Comparison of ENCODE assay signal across 11 cellular contexts in genomic region chr6:148343028-148343374, GRCh38. TPM values are rescaled to one million over a fixed set of nuclear protein-coding genes. Genes with fewer than 3 reads are reported as not detected.
DNase-seq lines count a peak whose midpoint lies in the region; ATAC-seq and TF ChIP-seq lines count a peak whose summit lies in the region.
"Had no signal": no experiment of that assay in that cellular context is flagged by ENCODE, and none has a peak within 500 bp of the region (broad histone marks: within the 10 kb centered on the region; RNA-seq: fewer than 3 reads in every experiment).

No MANE protein-coding gene starts in this region.

- no peak overlapping the region for H3K27ac Mint-ChIP-seq in effector memory CD8-positive, alpha-beta T cell
- no peak overlapping the region for H3K27ac Mint-ChIP-seq in natural killer cell treated with Interleukin-12 subunit alpha and Interleukin-12 subunit beta and Interleukin-15 and Interleukin-18, amount 100 ng/mL, for 72 hours
- H3K27ac Mint-ChIP-seq: stimulated activated naive CD8-positive, alpha-beta T cell treated with anti-CD3 and anti-CD28 coated beads, Interleukin-15, Interleukin-2, amounts not matched to agents 100 ng/mL and 50 ng/mL, for 24 hours had no signal

- H3K4me3 Mint-ChIP-seq in effector memory CD8-positive, alpha-beta T cell: peak overlapping the region; percentile 31 to 51
- no peak overlapping the region for H3K4me3 Mint-ChIP-seq in natural killer cell treated with Interleukin-12 subunit alpha and Interleukin-12 subunit beta and Interleukin-15 and Interleukin-18, amount 100 ng/mL, for 72 hours

- no peaks in the 10 kb centered on the region for H3K9me3 Mint-ChIP-seq in effector memory CD8-positive, alpha-beta T cell
- no peaks in the 10 kb centered on the region for H3K9me3 Mint-ChIP-seq in natural killer cell treated with Interleukin-12 subunit alpha and Interleukin-12 subunit beta and Interleukin-15 and Interleukin-18, amount 100 ng/mL, for 72 hours
- H3K9me3 Mint-ChIP-seq: stimulated activated naive CD8-positive, alpha-beta T cell treated with anti-CD3 and anti-CD28 coated beads, Interleukin-15, Interleukin-2, amounts not matched to agents 100 ng/mL and 50 ng/mL, for 24 hours had no signal

- no peaks in the 10 kb centered on the region for H3K27me3 ChIP-seq in HUES48 (ENCODE audit: control insufficient read depth, insufficient read depth, low read length)

- H3K4me1 ChIP-seq in HUES48 (ENCODE audit: control insufficient read depth, insufficient read depth, low read length): peaks cover 50% of the 10 kb centered on the region

- H3K4me1 Mint-ChIP-seq in effector memory CD8-positive, alpha-beta T cell (ENCODE audit: low read depth in 2 of 2): peaks cover 0 to 6% of the 10 kb centered on the region in 2 donors
- peaks cover 0 to 3% of the 10 kb centered on the region in 2 donors for H3K4me1 Mint-ChIP-seq in natural killer cell treated with Interleukin-12 subunit alpha and Interleukin-12 subunit beta and Interleukin-15 and Interleukin-18, amount 100 ng/mL, for 72 hours (ENCODE audit: low read depth in 2 of 2)

- ATAC-seq in effector memory CD8-positive, alpha-beta T cell (replicated peaks): no peak
- peak; percentile 11 to 43 for ATAC-seq in natural killer cell treated with Interleukin-12 subunit alpha and Interleukin-12 subunit beta and Interleukin-15 and Interleukin-18, amount 100 ng/mL, for 72 hours
- ATAC-seq in GM21723 (IDR thresholded peaks at IDR 0.05; ENCODE audit: unreplicated experiment) (no peak), HG03045 (IDR thresholded peaks at IDR 0.05; ENCODE audit: unreplicated experiment) (no peak)

- POLR2A ChIA-PET in AG04449 (lab: Yijun Ruan, JAX): interaction anchor here (1.4 kb wide), 1 partner anchor 76 kb away, joined by 3 read pairs; no protein-coding TSS in a partner anchor

- H3K36me3 ChIP-seq in HUES48 (ENCODE audit: control insufficient read depth, insufficient read depth, low read length): no peaks in the 10 kb centered on the region

- H3K9ac ChIP-seq in HUES48 (ENCODE audit: low read depth, low read length): peak overlapping the region; percentile 93

- H3K4me3 ChIP-seq in AG04449 (ENCODE audit: low read depth, low read length) (peak overlapping the region; percentile 68), HUES48 (ENCODE audit: low read depth, low read length) (peak overlapping the region; percentile 77)

- no peaks in the 10 kb centered on the region for H3K9me3 ChIP-seq in HUES48 (ENCODE audit: control insufficient read depth, insufficient read depth, low read length)

- peaks cover 50 to 63% of the 10 kb centered on the region in 2 donors for H3K27me3 Mint-ChIP-seq in effector memory CD8-positive, alpha-beta T cell
- peaks cover 34 to 53% of the 10 kb centered on the region in 2 donors for H3K27me3 Mint-ChIP-seq in natural killer cell treated with Interleukin-12 subunit alpha and Interleukin-12 subunit beta and Interleukin-15 and Interleukin-18, amount 100 ng/mL, for 72 hours

- H3K27ac ChIP-seq in HUES48 (ENCODE audit: low read depth, low read length): peak overlapping the region; percentile 100

- CTCF ChIA-PET in AG04449 (lab: Yijun Ruan, JAX): no interaction called here

- no peaks in the 10 kb centered on the region for H3K36me3 Mint-ChIP-seq in effector memory CD8-positive, alpha-beta T cell (ENCODE audit: insufficient read depth)
- no peaks in the 10 kb centered on the region for H3K36me3 Mint-ChIP-seq in natural killer cell treated with Interleukin-12 subunit alpha and Interleukin-12 subunit beta and Interleukin-15 and Interleukin-18, amount 100 ng/mL, for 72 hours

- DNase-seq in AG04449 (ENCODE audit: low read depth, low spot score) (no peak), cerebellum (ENCODE audit: low spot score) (no peak)
- DNase-seq in effector memory CD8-positive, alpha-beta T cell: no peak
- DNase-seq in natural killer cell treated with Interleukin-12 subunit alpha and Interleukin-12 subunit beta and Interleukin-15 and Interleukin-18, amount 100 ng/mL, for 72 hours (ENCODE audit: low spot score): no peak
- no peak for DNase-seq in stimulated activated naive CD4-positive, alpha-beta T cell treated with Interleukin-2 at 50 U/mL for 16 hours (lab: John Stamatoyannopoulos, UW)
- DNase-seq: cerebellar nuclear complex, NCI-H1694 had no signal

- TF ChIP-seq CTCF in AG04449 (IDR thresholded peaks at IDR 0.05; ENCODE audit: insufficient read depth, low read length, missing control alignments): no peak

RNA-seq across cellular contexts. Expression of gene SASH1, which starts 0.4 kb away (rescaled TPM):
- total RNA-seq in natural killer cell treated with Interleukin-12 subunit alpha and Interleukin-12 subunit beta and Interleukin-15 and Interleukin-18, amount 100 ng/mL, for 72 hours: under 1 TPM; 0.17 to 0.20 TPM
- 34.3 TPM for total RNA-seq in cerebellum

Comparison
In these comparisons a context has a peak if more than half of its experiments do, and no peak if none do; other contexts are left out.
1. ATAC-seq: peak in natural killer cell treated with Interleukin-12 subunit alpha and Interleukin-12 subunit beta and Interleukin-15 and Interleukin-18, amount 100 ng/mL, for 72 hours (2 of 2); none in effector memory CD8-positive, alpha-beta T cell (single experiment), GM21723 (single experiment) and HG03045 (single experiment).
2. RNA of gene SASH1, which starts 0.4 kb away (total RNA-seq): 34.3 TPM in cerebellum (single experiment); 0.17 to 0.20 TPM in natural killer cell treated with Interleukin-12 subunit alpha and Interleukin-12 subunit beta and Interleukin-15 and Interleukin-18, amount 100 ng/mL, for 72 hours; every median in the first group is over 10 times any median in the second.